In the genomic region with DNA sequence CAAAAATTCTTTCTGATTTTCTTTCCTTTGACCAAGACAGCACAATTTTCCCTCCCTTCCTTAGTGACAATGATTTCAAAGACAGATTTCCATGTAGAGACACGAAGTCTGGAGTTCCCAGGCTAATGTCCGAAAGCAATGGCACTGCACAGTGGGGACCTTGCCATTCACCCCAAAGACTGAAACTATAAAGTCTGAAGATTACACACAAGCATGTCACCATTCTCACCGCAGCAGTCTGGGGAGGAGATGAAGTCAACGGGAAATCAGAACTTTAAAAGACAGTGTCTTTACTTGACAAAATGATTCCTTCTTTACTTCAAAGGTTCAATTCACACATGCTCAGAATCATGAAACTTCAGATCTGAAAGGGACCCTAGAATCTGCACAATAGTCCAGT, we compare ENCODE assay signal across 12 cellular contexts. TPM values are rescaled to one million over a fixed set of nuclear protein-coding genes. Genes with fewer than 3 reads are reported as not detected.
A peak's percentile ranks its signal among the peaks of the same experiment; 100 is the strongest.
DNase-seq lines count a peak whose midpoint lies in the region; ATAC-seq and TF ChIP-seq lines count a peak whose summit lies in the region.
"Had no signal": no experiment of that assay in that cellular context is flagged by ENCODE, and none has a peak within 500 bp of the region (broad histone marks: within the 10 kb centered on the region; RNA-seq: fewer than 3 reads in every experiment).

No MANE protein-coding gene starts in this region.

- no peak overlapping the region for H3K4me3 Mint-ChIP-seq in dendritic cell treated with granulocyte-macrophage colony-stimulating factor and Interleukin-4, amounts not matched to agents 40 ng/mL and 50 ng/mL, for 4 days
- H3K4me3 Mint-ChIP-seq in type B pancreatic cell = no peak overlapping the region

- no peaks in the 10 kb centered on the region for H3K27me3 Mint-ChIP-seq in dendritic cell treated with granulocyte-macrophage colony-stimulating factor and Interleukin-4, amounts not matched to agents 40 ng/mL and 50 ng/mL, for 4 days
- H3K27me3 Mint-ChIP-seq in type B pancreatic cell = no peaks in the 10 kb centered on the region

- peak overlapping the region; percentile 6; the same call in 1 of the 2 replicates for H3K9ac ChIP-seq in OCI-LY1 (ENCODE audit: low read length)

- peak overlapping the region; percentile 87 for H3K27ac ChIP-seq in OCI-LY1 (ENCODE audit: low read depth, low read length, poor library complexity, severe bottlenecking)
- H3K27ac ChIP-seq: uterus had no signal

- H3K27ac Mint-ChIP-seq in activated naive CD4-positive, alpha-beta T cell treated with anti-CD3 and anti-CD28 coated beads, Interleukin-2, amount 50 U/mL, for 72 hours = no peak overlapping the region
- H3K27ac Mint-ChIP-seq in dendritic cell treated with granulocyte-macrophage colony-stimulating factor and Interleukin-4, amounts not matched to agents 40 ng/mL and 50 ng/mL, for 4 days = peak overlapping the region; percentile 25
- H3K27ac Mint-ChIP-seq in type B pancreatic cell = peak overlapping the region; percentile 42

- intact Hi-C loops in dendritic cell treated with granulocyte-macrophage colony-stimulating factor and Interleukin-4, amounts not matched to agents 40 ng/mL and 50 ng/mL, for 4 days (cut with micrococcal nuclease) = no loop called here

- H3K4me1 ChIP-seq in OCI-LY1 (ENCODE audit: insufficient read depth, low read length, severe bottlenecking) = peaks cover 100% of the 10 kb centered on the region

- H3K4me2 ChIP-seq in OCI-LY1 (ENCODE audit: low read length) = peak overlapping the region; percentile 88; the same call in 1 of the 2 replicates

- TF ChIP-seq CTCF in OCI-LY1 (IDR thresholded peaks at IDR 0.05; ENCODE audit: low read length) (no peak), type B pancreatic cell (conservative IDR thresholded peaks at IDR 0.05) (no peak)

- H3K27me3 ChIP-seq in OCI-LY1 (ENCODE audit: insufficient read depth, low read length) = no peaks in the 10 kb centered on the region
- H3K27me3 ChIP-seq: uterus had no signal

- peaks cover 81% of the 10 kb centered on the region for H3K79me2 ChIP-seq in OCI-LY1 (ENCODE audit: insufficient read depth, low read length)

- peaks cover 57% of the 10 kb centered on the region for H3K4me1 Mint-ChIP-seq in dendritic cell treated with granulocyte-macrophage colony-stimulating factor and Interleukin-4, amounts not matched to agents 40 ng/mL and 50 ng/mL, for 4 days (ENCODE audit: low read depth)
- peaks cover 50% of the 10 kb centered on the region for H3K4me1 Mint-ChIP-seq in type B pancreatic cell (ENCODE audit: unreplicated experiment)

- H3K9me3 Mint-ChIP-seq in activated naive CD4-positive, alpha-beta T cell treated with anti-CD3 and anti-CD28 coated beads, Interleukin-2, amount 50 U/mL, for 72 hours = no peaks in the 10 kb centered on the region
- H3K9me3 Mint-ChIP-seq in dendritic cell treated with granulocyte-macrophage colony-stimulating factor and Interleukin-4, amounts not matched to agents 40 ng/mL and 50 ng/mL, for 4 days = no peaks in the 10 kb centered on the region
- H3K9me3 Mint-ChIP-seq in type B pancreatic cell = no peaks in the 10 kb centered on the region

- no peaks in the 10 kb centered on the region for H3K36me3 ChIP-seq in OCI-LY1 (ENCODE audit: insufficient read depth, low read length)
- H3K36me3 ChIP-seq: uterus had no signal

- ATAC-seq in activated naive CD4-positive, alpha-beta T cell treated with anti-CD3 and anti-CD28 coated beads, Interleukin-2, amount 50 U/mL, for 72 hours = peak; percentile 39 to 70

- no peaks in the 10 kb centered on the region for H3K9me2 ChIP-seq in OCI-LY1 (ENCODE audit: low read depth, low read length)

- peaks cover 20% of the 10 kb centered on the region for H3F3A ChIP-seq in OCI-LY1 (ENCODE audit: insufficient read depth, low read length)

- H2AFZ ChIP-seq in OCI-LY1 (ENCODE audit: low read length) = no peak overlapping the region

- no peaks in the 10 kb centered on the region for H3K9me3 ChIP-seq in OCI-LY1 (ENCODE audit: low read length)
- H3K9me3 ChIP-seq: uterus had no signal

- no peaks in the 10 kb centered on the region for H3K36me3 Mint-ChIP-seq in activated naive CD4-positive, alpha-beta T cell treated with anti-CD3 and anti-CD28 coated beads, Interleukin-2, amount 50 U/mL, for 72 hours
- peaks cover 6% of the 10 kb centered on the region for H3K36me3 Mint-ChIP-seq in dendritic cell treated with granulocyte-macrophage colony-stimulating factor and Interleukin-4, amounts not matched to agents 40 ng/mL and 50 ng/mL, for 4 days (ENCODE audit: low read depth)
- H3K36me3 Mint-ChIP-seq in type B pancreatic cell = no peaks in the 10 kb centered on the region

- no peaks in the 10 kb centered on the region for H4K20me1 ChIP-seq in OCI-LY1 (ENCODE audit: insufficient read depth, low read length)

- no peak for DNase-seq in activated naive CD4-positive, alpha-beta T cell treated with anti-CD3 and anti-CD28 coated beads, Interleukin-2, amount 50 U/mL, for 72 hours (ENCODE audit: low spot score in 2 of 2)
- no peak for DNase-seq in activated naive CD4-positive, alpha-beta T cell treated with anti-CD3 and anti-CD28 coated beads, Interleukin-2, amount 50 U/mL, for 16 hours
- DNase-seq in type B pancreatic cell (ENCODE audit: extremely low spot score, unreplicated experiment) (no peak), T-helper 1 cell (no peak), DMS79 (lab: John Stamatoyannopoulos, UW) (no peak), midbrain (lab: John Stamatoyannopoulos, UW) (no peak)
- DNase-seq: effector memory CD4-positive, alpha-beta T cell; kidney; NCI-H2171; uterus had no signal

- H3K4me3 ChIP-seq in OCI-LY1 (ENCODE audit: low read depth, low read length, poor library complexity, severe bottlenecking) = peak overlapping the region; percentile 3
- H3K4me3 ChIP-seq: uterus had no signal

RNA-seq across cellular contexts. Expression of a gene that starts 8.3 kb away (rescaled TPM):
- total RNA-seq in activated naive CD4-positive, alpha-beta T cell treated with anti-CD3 and anti-CD28 coated beads, Interleukin-2, amount 50 U/mL, for 72 hours = 10 to 100 TPM in 1 of 2 donors, 1 to 10 TPM in 1; 9.4 to 19.0 TPM
- total RNA-seq in type B pancreatic cell (ENCODE audit: low replicate concordance) = 47.9 and 49.7 TPM in 2 replicates

Comparison
In these comparisons a context has a peak if more than half of its experiments do, and no peak if none do; other contexts are left out.
1. H3K27ac Mint-ChIP-seq: peak in dendritic cell treated with granulocyte-macrophage colony-stimulating factor and Interleukin-4, amounts not matched to agents 40 ng/mL and 50 ng/mL, for 4 days (single experiment) and type B pancreatic cell (single experiment); none in activated naive CD4-positive, alpha-beta T cell treated with anti-CD3 and anti-CD28 coated beads, Interleukin-2, amount 50 U/mL, for 72 hours (0 of 2).